ENCODE assay signal across 8 cellular contexts in genomic region chr19:2040647-2041435, GRCh38. TPM values are rescaled to one million over a fixed set of nuclear protein-coding genes. Genes with fewer than 3 reads are reported as not detected.
DNase-seq lines count a peak whose midpoint lies in the region; ATAC-seq and TF ChIP-seq lines count a peak whose summit lies in the region.

No MANE protein-coding gene starts in this region.

- TF ChIP-seq CTCF in GM12864 (IDR thresholded peaks at IDR 0.05; ENCODE audit: low read depth, low read length, missing control alignments) (no peak), foreskin keratinocyte (conservative IDR thresholded peaks at IDR 0.05) (no peak), gastrocnemius medialis (IDR thresholded peaks at IDR 0.05 in 4 of 5, conservative IDR thresholded peaks at IDR 0.05 in 1 of 5) (no peak)

- H3K36me3 Mint-ChIP-seq in T-helper 17 cell (ENCODE audit: low read depth) = no peaks in the 10 kb centered on the region

- H3K27me3 Mint-ChIP-seq in T-helper 17 cell = no peaks in the 10 kb centered on the region

- no peak for TF ChIP-seq POLR2A in gastrocnemius medialis (IDR thresholded peaks at IDR 0.05)

- H3K9me3 ChIP-seq in T-helper 17 cell (ENCODE audit: control insufficient read depth, low read length, poor library complexity, severe bottlenecking) (no peaks in the 10 kb centered on the region), gastrocnemius medialis (peaks cover 0 to 2% (median 2%) of the 10 kb centered on the region in 3 donors)

- DNase-seq in GM12864 (ENCODE audit: low read depth) (no peak), T-helper 17 cell (no peak), foreskin keratinocyte (no peak), gastrocnemius medialis (peak in 1 of 2 donors; percentile 2)
- DNase-seq in stimulated activated naive CD4-positive, alpha-beta T cell (lab: John Stamatoyannopoulos, UW) = no peak

- H3K4me1 ChIP-seq in foreskin keratinocyte (peaks cover 7% of the 10 kb centered on the region), gastrocnemius medialis (peaks cover 50 to 53% of the 10 kb centered on the region in 2 donors)

- in situ Hi-C loops in gastrocnemius medialis (cut with MboI; ENCODE audit: low sequenced_read_pairs in 4 of 4) = no loop called here

- H3K27ac ChIP-seq in foreskin keratinocyte (peak overlapping the region; percentile 76), gastrocnemius medialis (peak overlapping the region; percentile 96 to 100 (median 100))

- H3K4me1 Mint-ChIP-seq in T-helper 17 cell = peaks cover 21% of the 10 kb centered on the region

- intact Hi-C loops in gastrocnemius medialis (cut with DNase I; ENCODE audit: low total_unique reads) = no loop called here

- H3K27me3 ChIP-seq in foreskin keratinocyte (no peaks in the 10 kb centered on the region), gastrocnemius medialis (no peaks in the 10 kb centered on the region)

- H3K4me3 Mint-ChIP-seq in T-helper 17 cell = peak overlapping the region; percentile 25

- H3K4me3 ChIP-seq in GM12864 (ENCODE audit: low read depth, low read length) (peak overlapping the region; percentile 56), gastrocnemius medialis (peak overlapping the region in 2 of 4 donors; percentile 26 to 39)

- H3K27ac Mint-ChIP-seq in T-helper 17 cell = peak overlapping the region; percentile 90

- peaks cover 0 to 44% of the 10 kb centered on the region in 2 donors for H3K36me3 ChIP-seq in gastrocnemius medialis

- ATAC-seq in T-helper 17 cell (no peak), foreskin keratinocyte (no peak), gastrocnemius medialis (no peak), GM18517 (IDR thresholded peaks at IDR 0.05; ENCODE audit: unreplicated experiment) (no peak), GM21367 (IDR thresholded peaks at IDR 0.05; ENCODE audit: unreplicated experiment) (no peak), GM21786 (IDR thresholded peaks at IDR 0.05; ENCODE audit: unreplicated experiment) (no peak)

RNA-seq across cellular contexts. Expression of gene MKNK2, which starts 10.2 kb away (rescaled TPM):
- total RNA-seq in T-helper 17 cell (100 to 1,000 TPM; 256 to 288 TPM), foreskin keratinocyte (65.6 and 69.4 TPM in 2 replicates), gastrocnemius medialis (1,000 to 10,000 TPM; 1,858 to 2,149 (median 1,965) TPM)
- polyA plus RNA-seq in foreskin keratinocyte = 45.3 and 58.3 TPM in 2 replicates

RNA-seq across cellular contexts. Expression of gene BTBD2, which starts 25.3 kb away (rescaled TPM):
- total RNA-seq in T-helper 17 cell (10 to 100 TPM; 53.4 to 64.6 TPM), foreskin keratinocyte (51.2 and 51.7 TPM in 2 replicates), gastrocnemius medialis (10 to 100 TPM; 54.6 to 82.9 (median 63.6) TPM)
- polyA plus RNA-seq in foreskin keratinocyte = 49.5 and 51.4 TPM in 2 replicates

RNA-seq across cellular contexts. Expression of gene MOB3A, which starts 55.3 kb away (rescaled TPM):
- 100 to 1,000 TPM; 108 to 162 TPM for total RNA-seq in T-helper 17 cell
- total RNA-seq in foreskin keratinocyte = 30.1 and 32.9 TPM in 2 replicates
- polyA plus RNA-seq in foreskin keratinocyte = 36.0 and 37.8 TPM in 2 replicates
- 10 to 100 TPM; 16.0 to 30.8 (median 22.2) TPM for total RNA-seq in gastrocnemius medialis

RNA-seq across cellular contexts. Expression of gene IZUMO4, which starts 55.9 kb away (rescaled TPM):
- total RNA-seq in T-helper 17 cell = 10 to 100 TPM; 12.3 to 19.8 TPM
- total RNA-seq in foreskin keratinocyte = 2.0 and 3.1 TPM in 2 replicates
- polyA plus RNA-seq in foreskin keratinocyte = 3.8 and 4.4 TPM in 2 replicates
- total RNA-seq in gastrocnemius medialis = 1 to 10 TPM in 1 of 4 donors, under 1 TPM in 1, not detected in 2; 0.93 to 1.4 TPM

Comparison
In these comparisons a context has a peak if more than half of its experiments do, and no peak if none do; other contexts are left out.
1. RNA of gene MKNK2, which starts 10.2 kb away (total RNA-seq): 1,858 to 2,149 TPM in gastrocnemius medialis; 256 to 288 TPM in T-helper 17 cell and 65.6 to 69.4 TPM in foreskin keratinocyte; every median in the first group is over 4 times any median in the second.